Comparison of ENCODE assay signal across 18 cellular contexts in genomic region chr12:106442575-106442974, GRCh38.
DNase-seq lines count a peak whose midpoint lies in the region; ATAC-seq and TF ChIP-seq lines count a peak whose summit lies in the region.
"Had no signal": no experiment of that assay in that cellular context is flagged by ENCODE, and none has a peak within 500 bp of the region (broad histone marks: within the 10 kb centered on the region; RNA-seq: fewer than 3 reads in every experiment).

No MANE protein-coding gene starts in this region.

- TF ChIP-seq CTCF in GM12865 (IDR thresholded peaks at IDR 0.05; ENCODE audit: insufficient read depth, low read depth, low read length, missing control alignments), result no peak
- no peak for TF ChIP-seq CTCF in MM.1S (IDR thresholded peaks at IDR 0.05; ENCODE audit: low read length)
- no peak for TF ChIP-seq CTCF in endothelial cell (IDR thresholded peaks at IDR 0.05; ENCODE audit: unreplicated experiment)
- TF ChIP-seq CTCF in dorsolateral prefrontal cortex (IDR thresholded peaks at IDR 0.05 in 54 of 56, conservative IDR thresholded peaks at IDR 0.05 in 2 of 56; ENCODE audit: low read depth in 1 of 56, partially characterized antibody in 56 of 56), result no peak
- no peak for TF ChIP-seq CTCF in progenitor cell of endocrine pancreas (IDR thresholded peaks at IDR 0.05; ENCODE audit: unreplicated experiment)

- POLR2A ChIA-PET in activated CD4-positive, alpha-beta T cell treated with anti-CD3 and anti-CD28 coated beads for 36 hours (lab: Charles Lee), result no interaction called here

- no peaks in the 10 kb centered on the region for H3K79me2 ChIP-seq in MM.1S (ENCODE audit: low read length)

- DNase-seq in GM12865 (ENCODE audit: low read depth) (peak; percentile 16), MM.1S (no peak), endothelial cell (ENCODE audit: low spot score) (no peak), kidney tubule cell (ENCODE audit: low spot score) (peak; percentile 56), dorsolateral prefrontal cortex (no peak), NCI-H146 (lab: John Stamatoyannopoulos, UW) (no peak), progenitor cell of endocrine pancreas (ENCODE audit: low spot score, unreplicated experiment) (no peak)
- DNase-seq in activated CD4-positive, alpha-beta T cell treated with anti-CD3 and anti-CD28 coated beads for 36 hours, result no peak
- DNase-seq: 8988T; CD4-positive, alpha-beta memory T cell; DMS153; DMS79; GDM1; GM23248; HCEC 1CT; IMR-90 had no signal

- CTCF ChIA-PET in activated CD4-positive, alpha-beta T cell treated with anti-CD3 and anti-CD28 coated beads for 36 hours (lab: Charles Lee), result no interaction called here

- H3K27ac Mint-ChIP-seq in endothelial cell (ENCODE audit: unreplicated experiment) (peak overlapping the region; percentile 84), progenitor cell of endocrine pancreas (no peak overlapping the region)
- no peak overlapping the region for H3K27ac Mint-ChIP-seq in activated CD4-positive, alpha-beta T cell treated with anti-CD3 and anti-CD28 coated beads for 36 hours
- H3K27ac Mint-ChIP-seq: CD14-positive monocyte; CD4-positive, alpha-beta memory T cell had no signal

- no peaks in the 10 kb centered on the region; the same call in 1 of the 2 replicates for H3F3A ChIP-seq in MM.1S (ENCODE audit: insufficient read depth, low read length)

- H3K4me1 Mint-ChIP-seq in endothelial cell (ENCODE audit: unreplicated experiment) (peaks cover 9% of the 10 kb centered on the region), progenitor cell of endocrine pancreas (ENCODE audit: low read depth) (peaks cover 10% of the 10 kb centered on the region)
- no peaks in the 10 kb centered on the region for H3K4me1 Mint-ChIP-seq in activated CD4-positive, alpha-beta T cell treated with anti-CD3 and anti-CD28 coated beads for 36 hours
- H3K4me1 Mint-ChIP-seq: CD14-positive monocyte; CD4-positive, alpha-beta memory T cell had no signal

- no peak overlapping the region for H3K9ac ChIP-seq in MM.1S (ENCODE audit: low read length)
- H3K9ac ChIP-seq: BLaER1, GM23248 had no signal

- no peak overlapping the region for H3K4me3 Mint-ChIP-seq in endothelial cell (ENCODE audit: unreplicated experiment)
- H3K4me3 Mint-ChIP-seq in progenitor cell of endocrine pancreas (ENCODE audit: low read depth), result no peak overlapping the region
- no peak overlapping the region for H3K4me3 Mint-ChIP-seq in activated CD4-positive, alpha-beta T cell treated with anti-CD3 and anti-CD28 coated beads for 36 hours
- H3K4me3 Mint-ChIP-seq: CD14-positive monocyte; CD4-positive, alpha-beta memory T cell had no signal

- H3K4me3 ChIP-seq in GM12865 (ENCODE audit: low read depth, low read length) (no peak overlapping the region), MM.1S (ENCODE audit: low read length) (no peak overlapping the region), dorsolateral prefrontal cortex (no peak overlapping the region)
- H3K4me3 ChIP-seq: BLaER1, GM23248 had no signal

- no peaks in the 10 kb centered on the region for H3K9me2 ChIP-seq in MM.1S (replicated peaks; ENCODE audit: insufficient read depth, low read length)

- no peaks in the 10 kb centered on the region for H4K20me1 ChIP-seq in MM.1S (ENCODE audit: insufficient read depth, low read length)
- H4K20me1 ChIP-seq: BLaER1 had no signal

- H2AFZ ChIP-seq in MM.1S (ENCODE audit: low read length), result no peak overlapping the region
- H2AFZ ChIP-seq: GM23248 had no signal

- ATAC-seq in activated CD4-positive, alpha-beta T cell treated with anti-CD3 and anti-CD28 coated beads for 36 hours, result no peak

- no peaks in the 10 kb centered on the region for H3K9me3 Mint-ChIP-seq in endothelial cell (ENCODE audit: unreplicated experiment)
- H3K9me3 Mint-ChIP-seq in progenitor cell of endocrine pancreas (ENCODE audit: low read depth), result peaks cover 3% of the 10 kb centered on the region
- H3K9me3 Mint-ChIP-seq in activated CD4-positive, alpha-beta T cell treated with anti-CD3 and anti-CD28 coated beads for 36 hours (ENCODE audit: low read depth), result no peaks in the 10 kb centered on the region
- H3K9me3 Mint-ChIP-seq: CD4-positive, alpha-beta memory T cell had no signal

- no peaks in the 10 kb centered on the region for H3K27me3 ChIP-seq in MM.1S (replicated peaks; ENCODE audit: insufficient read depth, low read length)
- no peaks in the 10 kb centered on the region for H3K27me3 ChIP-seq in dorsolateral prefrontal cortex
- H3K27me3 ChIP-seq: BLaER1 had no signal

- H3K36me3 Mint-ChIP-seq in endothelial cell (ENCODE audit: low read depth, unreplicated experiment) (no peaks in the 10 kb centered on the region), progenitor cell of endocrine pancreas (ENCODE audit: insufficient read depth) (peaks cover 10% of the 10 kb centered on the region)
- peaks cover 19% of the 10 kb centered on the region for H3K36me3 Mint-ChIP-seq in activated CD4-positive, alpha-beta T cell treated with anti-CD3 and anti-CD28 coated beads for 36 hours (ENCODE audit: low read depth)

- H3K36me3 ChIP-seq in MM.1S (replicated peaks; ENCODE audit: insufficient read depth, low read length), result no peaks in the 10 kb centered on the region; the same call in 1 of the 2 replicates

- no peaks in the 10 kb centered on the region for H3K9me3 ChIP-seq in MM.1S (replicated peaks; ENCODE audit: insufficient read depth, low read length)
- H3K9me3 ChIP-seq: BLaER1 had no signal

- peaks cover 9% of the 10 kb centered on the region for H3K4me1 ChIP-seq in MM.1S (ENCODE audit: low read length)
- H3K4me1 ChIP-seq: BLaER1 had no signal

- peak overlapping the region; percentile 21 for H3K4me2 ChIP-seq in MM.1S (ENCODE audit: low read depth, low read length)
- H3K4me2 ChIP-seq: BLaER1 had no signal

- intact Hi-C loops in dorsolateral prefrontal cortex (cut with DNase I), result no loop called here
- intact Hi-C loops in activated CD4-positive, alpha-beta T cell treated with anti-CD3 and anti-CD28 coated beads for 36 hours (cut with DNase I, micrococcal nuclease), result no loop called here

- H3K27ac ChIP-seq in MM.1S (ENCODE audit: low read length) (no peak overlapping the region), dorsolateral prefrontal cortex (no peak overlapping the region)
- H3K27ac ChIP-seq: BLaER1, GM23248 had no signal

- H3K27me3 Mint-ChIP-seq in endothelial cell (ENCODE audit: unreplicated experiment) (no peaks in the 10 kb centered on the region), progenitor cell of endocrine pancreas (no peaks in the 10 kb centered on the region)
- H3K27me3 Mint-ChIP-seq in activated CD4-positive, alpha-beta T cell treated with anti-CD3 and anti-CD28 coated beads for 36 hours, result no peaks in the 10 kb centered on the region
- H3K27me3 Mint-ChIP-seq: CD4-positive, alpha-beta memory T cell had no signal

Comparison
In these comparisons a context has a peak if more than half of its experiments do, and no peak if none do; other contexts are left out.
1. DNase-seq: peak in GM12865 (single experiment) and kidney tubule cell (single experiment); none in MM.1S (single experiment), endothelial cell (single experiment), dorsolateral prefrontal cortex (0 of 10), NCI-H146 (single experiment), progenitor cell of endocrine pancreas (single experiment) and activated CD4-positive, alpha-beta T cell treated with anti-CD3 and anti-CD28 coated beads for 36 hours (single experiment).